Comparison of ENCODE assay signal across 1 cellular context in the genomic region with DNA sequence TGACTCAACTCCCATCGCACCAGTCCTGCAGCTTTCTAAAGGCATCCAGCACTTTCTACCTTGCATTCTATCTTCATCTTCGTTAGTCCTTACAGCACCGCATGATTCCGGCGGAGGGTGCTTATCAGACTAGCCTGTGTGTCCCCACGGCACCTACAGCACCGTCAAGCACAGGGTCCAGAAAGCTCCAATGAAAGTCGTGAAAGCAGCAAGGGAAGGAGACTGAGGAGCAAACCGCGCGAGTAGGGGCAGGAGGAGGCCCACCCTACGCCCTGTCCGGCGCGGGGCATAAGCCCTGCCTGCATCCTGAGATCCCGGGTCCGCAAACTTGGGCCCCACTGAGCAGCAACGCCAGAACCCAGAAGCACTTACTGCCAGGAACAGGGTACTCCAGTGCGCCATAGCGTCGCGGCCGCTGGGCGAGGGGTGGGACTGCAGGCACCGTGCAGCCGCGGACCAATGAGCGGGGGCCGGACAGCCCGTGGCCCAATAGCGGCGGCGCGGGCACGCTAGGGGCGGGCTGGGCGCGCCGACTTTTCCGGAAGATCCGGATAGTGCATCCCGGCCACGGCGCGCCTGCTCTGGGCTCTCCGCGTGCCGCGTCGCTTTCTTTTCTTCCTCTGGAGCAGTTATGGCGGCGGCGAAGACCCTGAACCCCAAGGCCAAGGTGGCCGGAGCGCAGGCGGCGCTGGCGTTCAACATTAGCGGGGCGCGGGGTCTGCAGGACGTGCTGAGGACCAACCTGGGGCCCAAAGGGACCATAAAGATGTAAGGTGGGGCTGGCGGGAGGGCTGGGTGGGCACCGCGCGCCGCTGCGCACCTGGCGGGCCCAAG.
TF ChIP-seq lines count a peak whose summit lies in the region.

No MANE protein-coding gene starts in this region.

TF ChIP-seq in GM12878, 131 proteins besides CTCF, POLR2A, EP300 and RAD21 (continued from another document and continues in another):
- TF ChIP-seq, protein P1, sequence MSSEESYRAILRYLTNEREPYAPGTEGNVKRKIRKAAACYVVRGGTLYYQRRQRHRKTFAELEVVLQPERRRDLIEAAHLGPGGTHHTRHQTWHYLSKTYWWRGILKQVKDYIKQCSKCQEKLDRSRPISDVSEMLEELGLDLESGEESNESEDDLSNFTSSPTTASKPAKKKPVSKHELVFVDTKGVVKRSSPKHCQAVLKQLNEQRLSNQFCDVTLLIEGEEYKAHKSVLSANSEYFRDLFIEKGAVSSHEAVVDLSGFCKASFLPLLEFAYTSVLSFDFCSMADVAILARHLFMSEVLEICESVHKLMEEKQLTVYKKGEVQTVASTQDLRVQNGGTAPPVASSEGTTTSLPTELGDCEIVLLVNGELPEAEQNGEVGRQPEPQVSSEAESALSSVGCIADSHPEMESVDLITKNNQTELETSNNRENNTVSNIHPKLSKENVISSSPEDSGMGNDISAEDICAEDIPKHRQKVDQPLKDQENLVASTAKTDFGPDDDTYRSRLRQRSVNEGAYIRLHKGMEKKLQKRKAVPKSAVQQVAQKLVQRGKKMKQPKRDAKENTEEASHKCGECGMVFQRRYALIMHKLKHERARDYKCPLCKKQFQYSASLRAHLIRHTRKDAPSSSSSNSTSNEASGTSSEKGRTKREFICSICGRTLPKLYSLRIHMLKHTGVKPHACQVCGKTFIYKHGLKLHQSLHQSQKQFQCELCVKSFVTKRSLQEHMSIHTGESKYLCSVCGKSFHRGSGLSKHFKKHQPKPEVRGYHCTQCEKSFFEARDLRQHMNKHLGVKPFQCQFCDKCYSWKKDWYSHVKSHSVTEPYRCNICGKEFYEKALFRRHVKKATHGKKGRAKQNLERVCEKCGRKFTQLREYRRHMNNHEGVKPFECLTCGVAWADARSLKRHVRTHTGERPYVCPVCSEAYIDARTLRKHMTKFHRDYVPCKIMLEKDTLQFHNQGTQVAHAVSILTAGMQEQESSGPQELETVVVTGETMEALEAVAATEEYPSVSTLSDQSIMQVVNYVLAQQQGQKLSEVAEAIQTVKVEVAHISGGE (CRISPR knock-in tag; IDR thresholded peaks at IDR 0.05) = 0 out of 2 replicates have a peak, but pooled peaks have one; percentile 17
- TF ChIP-seq, protein P2, sequence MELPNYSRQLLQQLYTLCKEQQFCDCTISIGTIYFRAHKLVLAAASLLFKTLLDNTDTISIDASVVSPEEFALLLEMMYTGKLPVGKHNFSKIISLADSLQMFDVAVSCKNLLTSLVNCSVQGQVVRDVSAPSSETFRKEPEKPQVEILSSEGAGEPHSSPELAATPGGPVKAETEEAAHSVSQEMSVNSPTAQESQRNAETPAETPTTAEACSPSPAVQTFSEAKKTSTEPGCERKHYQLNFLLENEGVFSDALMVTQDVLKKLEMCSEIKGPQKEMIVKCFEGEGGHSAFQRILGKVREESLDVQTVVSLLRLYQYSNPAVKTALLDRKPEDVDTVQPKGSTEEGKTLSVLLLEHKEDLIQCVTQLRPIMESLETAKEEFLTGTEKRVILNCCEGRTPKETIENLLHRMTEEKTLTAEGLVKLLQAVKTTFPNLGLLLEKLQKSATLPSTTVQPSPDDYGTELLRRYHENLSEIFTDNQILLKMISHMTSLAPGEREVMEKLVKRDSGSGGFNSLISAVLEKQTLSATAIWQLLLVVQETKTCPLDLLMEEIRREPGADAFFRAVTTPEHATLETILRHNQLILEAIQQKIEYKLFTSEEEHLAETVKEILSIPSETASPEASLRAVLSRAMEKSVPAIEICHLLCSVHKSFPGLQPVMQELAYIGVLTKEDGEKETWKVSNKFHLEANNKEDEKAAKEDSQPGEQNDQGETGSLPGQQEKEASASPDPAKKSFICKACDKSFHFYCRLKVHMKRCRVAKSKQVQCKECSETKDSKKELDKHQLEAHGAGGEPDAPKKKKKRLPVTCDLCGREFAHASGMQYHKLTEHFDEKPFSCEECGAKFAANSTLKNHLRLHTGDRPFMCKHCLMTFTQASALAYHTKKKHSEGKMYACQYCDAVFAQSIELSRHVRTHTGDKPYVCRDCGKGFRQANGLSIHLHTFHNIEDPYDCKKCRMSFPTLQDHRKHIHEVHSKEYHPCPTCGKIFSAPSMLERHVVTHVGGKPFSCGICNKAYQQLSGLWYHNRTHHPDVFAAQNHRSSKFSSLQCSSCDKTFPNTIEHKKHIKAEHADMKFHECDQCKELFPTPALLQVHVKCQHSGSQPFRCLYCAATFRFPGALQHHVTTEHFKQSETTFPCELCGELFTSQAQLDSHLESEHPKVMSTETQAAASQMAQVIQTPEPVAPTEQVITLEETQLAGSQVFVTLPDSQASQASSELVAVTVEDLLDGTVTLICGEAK (IDR thresholded peaks at IDR 0.05; ENCODE audit: borderline replicate concordance) = peak; percentile 66
- no peak for TF ChIP-seq CHD4 (IDR thresholded peaks at IDR 0.05)
- TF ChIP-seq, protein P3, sequence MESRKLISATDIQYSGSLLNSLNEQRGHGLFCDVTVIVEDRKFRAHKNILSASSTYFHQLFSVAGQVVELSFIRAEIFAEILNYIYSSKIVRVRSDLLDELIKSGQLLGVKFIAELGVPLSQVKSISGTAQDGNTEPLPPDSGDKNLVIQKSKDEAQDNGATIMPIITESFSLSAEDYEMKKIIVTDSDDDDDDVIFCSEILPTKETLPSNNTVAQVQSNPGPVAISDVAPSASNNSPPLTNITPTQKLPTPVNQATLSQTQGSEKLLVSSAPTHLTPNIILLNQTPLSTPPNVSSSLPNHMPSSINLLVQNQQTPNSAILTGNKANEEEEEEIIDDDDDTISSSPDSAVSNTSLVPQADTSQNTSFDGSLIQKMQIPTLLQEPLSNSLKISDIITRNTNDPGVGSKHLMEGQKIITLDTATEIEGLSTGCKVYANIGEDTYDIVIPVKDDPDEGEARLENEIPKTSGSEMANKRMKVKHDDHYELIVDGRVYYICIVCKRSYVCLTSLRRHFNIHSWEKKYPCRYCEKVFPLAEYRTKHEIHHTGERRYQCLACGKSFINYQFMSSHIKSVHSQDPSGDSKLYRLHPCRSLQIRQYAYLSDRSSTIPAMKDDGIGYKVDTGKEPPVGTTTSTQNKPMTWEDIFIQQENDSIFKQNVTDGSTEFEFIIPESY (IDR thresholded peaks at IDR 0.05) = no peak
- TF ChIP-seq SRF (IDR thresholded peaks at IDR 0.05; ENCODE audit: low read depth in 2 of 2, low read length in 2 of 2) = no peak
- no peak for TF ChIP-seq EGR1 (IDR thresholded peaks at IDR 0.05; ENCODE audit: borderline replicate concordance in 1 of 2, low read depth in 2 of 2, low read length in 2 of 2)
- TF ChIP-seq, protein P4, sequence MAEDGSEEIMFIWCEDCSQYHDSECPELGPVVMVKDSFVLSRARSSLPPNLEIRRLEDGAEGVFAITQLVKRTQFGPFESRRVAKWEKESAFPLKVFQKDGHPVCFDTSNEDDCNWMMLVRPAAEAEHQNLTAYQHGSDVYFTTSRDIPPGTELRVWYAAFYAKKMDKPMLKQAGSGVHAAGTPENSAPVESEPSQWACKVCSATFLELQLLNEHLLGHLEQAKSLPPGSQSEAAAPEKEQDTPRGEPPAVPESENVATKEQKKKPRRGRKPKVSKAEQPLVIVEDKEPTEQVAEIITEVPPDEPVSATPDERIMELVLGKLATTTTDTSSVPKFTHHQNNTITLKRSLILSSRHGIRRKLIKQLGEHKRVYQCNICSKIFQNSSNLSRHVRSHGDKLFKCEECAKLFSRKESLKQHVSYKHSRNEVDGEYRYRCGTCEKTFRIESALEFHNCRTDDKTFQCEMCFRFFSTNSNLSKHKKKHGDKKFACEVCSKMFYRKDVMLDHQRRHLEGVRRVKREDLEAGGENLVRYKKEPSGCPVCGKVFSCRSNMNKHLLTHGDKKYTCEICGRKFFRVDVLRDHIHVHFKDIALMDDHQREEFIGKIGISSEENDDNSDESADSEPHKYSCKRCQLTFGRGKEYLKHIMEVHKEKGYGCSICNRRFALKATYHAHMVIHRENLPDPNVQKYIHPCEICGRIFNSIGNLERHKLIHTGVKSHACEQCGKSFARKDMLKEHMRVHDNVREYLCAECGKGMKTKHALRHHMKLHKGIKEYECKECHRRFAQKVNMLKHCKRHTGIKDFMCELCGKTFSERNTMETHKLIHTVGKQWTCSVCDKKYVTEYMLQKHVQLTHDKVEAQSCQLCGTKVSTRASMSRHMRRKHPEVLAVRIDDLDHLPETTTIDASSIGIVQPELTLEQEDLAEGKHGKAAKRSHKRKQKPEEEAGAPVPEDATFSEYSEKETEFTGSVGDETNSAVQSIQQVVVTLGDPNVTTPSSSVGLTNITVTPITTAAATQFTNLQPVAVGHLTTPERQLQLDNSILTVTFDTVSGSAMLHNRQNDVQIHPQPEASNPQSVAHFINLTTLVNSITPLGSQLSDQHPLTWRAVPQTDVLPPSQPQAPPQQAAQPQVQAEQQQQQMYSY (CRISPR knock-in tag; IDR thresholded peaks at IDR 0.05) = no peak
- TF ChIP-seq SMAD1 (IDR thresholded peaks at IDR 0.05; ENCODE audit: low read depth, partially characterized antibody) = no peak
- no peak for TF ChIP-seq KLF5 (IDR thresholded peaks at IDR 0.05; ENCODE audit: partially characterized antibody)
- peak; percentile 82 for TF ChIP-seq FOS (IDR thresholded peaks at IDR 0.05; ENCODE audit: borderline replicate concordance, extremely low read depth, insufficient read length)
- TF ChIP-seq SMARCA5 (IDR thresholded peaks at IDR 0.05) = no peak
- no peak for TF ChIP-seq CHD1 (IDR thresholded peaks at IDR 0.05; ENCODE audit: low read depth, low read length)
- no peak for TF ChIP-seq MTA2 (IDR thresholded peaks at IDR 0.05; ENCODE audit: low read depth)
- TF ChIP-seq, protein P5, sequence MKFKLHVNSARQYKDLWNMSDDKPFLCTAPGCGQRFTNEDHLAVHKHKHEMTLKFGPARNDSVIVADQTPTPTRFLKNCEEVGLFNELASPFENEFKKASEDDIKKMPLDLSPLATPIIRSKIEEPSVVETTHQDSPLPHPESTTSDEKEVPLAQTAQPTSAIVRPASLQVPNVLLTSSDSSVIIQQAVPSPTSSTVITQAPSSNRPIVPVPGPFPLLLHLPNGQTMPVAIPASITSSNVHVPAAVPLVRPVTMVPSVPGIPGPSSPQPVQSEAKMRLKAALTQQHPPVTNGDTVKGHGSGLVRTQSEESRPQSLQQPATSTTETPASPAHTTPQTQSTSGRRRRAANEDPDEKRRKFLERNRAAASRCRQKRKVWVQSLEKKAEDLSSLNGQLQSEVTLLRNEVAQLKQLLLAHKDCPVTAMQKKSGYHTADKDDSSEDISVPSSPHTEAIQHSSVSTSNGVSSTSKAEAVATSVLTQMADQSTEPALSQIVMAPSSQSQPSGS (IDR thresholded peaks at IDR 0.05; ENCODE audit: low read length) = no peak
- TF ChIP-seq USF2 (IDR thresholded peaks at IDR 0.05; ENCODE audit: borderline replicate concordance, low read depth, low read length) = no peak
- TF ChIP-seq TCF12 (IDR thresholded peaks at IDR 0.05; ENCODE audit: low read depth, low read length) = no peak; the same call in 1 of the 2 replicates
- no peak for TF ChIP-seq MEF2A (IDR thresholded peaks at IDR 0.05; ENCODE audit: insufficient read depth, low read depth, low read length)
- no peak for TF ChIP-seq SKIL (IDR thresholded peaks at IDR 0.05; ENCODE audit: low read depth, poor library complexity, severe bottlenecking)
- no peak for TF ChIP-seq ELK1 (IDR thresholded peaks at IDR 0.05; ENCODE audit: low read depth, low read length)
- peak; percentile 67; the same call in 1 of the 3 replicates for TF ChIP-seq POU2F2 (IDR thresholded peaks at IDR 0.05; ENCODE audit: borderline replicate concordance, low read depth, low read length)
- TF ChIP-seq BCL11A (IDR thresholded peaks at IDR 0.05; ENCODE audit: low read depth, low read length) = no peak
- no peak for TF ChIP-seq SIX5 (IDR thresholded peaks at IDR 0.05; ENCODE audit: low read depth, low read length, severe bottlenecking)
- TF ChIP-seq YBX1 (IDR thresholded peaks at IDR 0.05) = no peak
- TF ChIP-seq WRNIP1 (IDR thresholded peaks at IDR 0.05; ENCODE audit: borderline replicate concordance, low read depth, low read length) = no peak
- no peak for TF ChIP-seq JUNB (IDR thresholded peaks at IDR 0.05)
- TF ChIP-seq ZSCAN29 (IDR thresholded peaks at IDR 0.05) = no peak
- TF ChIP-seq NFIC (IDR thresholded peaks at IDR 0.05; ENCODE audit: low read depth, low read length) = no peak
- TF ChIP-seq SUPT20H (IDR thresholded peaks at IDR 0.05; ENCODE audit: borderline replicate concordance, control insufficient read depth, low read depth, low read length) = no peak
